ENCODE assay signal across 1 cellular context in genomic region chr12:977163-977562, GRCh38.
TF ChIP-seq lines count a peak whose summit lies in the region.

No MANE protein-coding gene starts in this region.

TF ChIP-seq in GM23338, 12 proteins besides CTCF, POLR2A, EP300 and RAD21 (continued from another document):
- no peak for TF ChIP-seq ZNF462 (CRISPR knock-in tag; IDR thresholded peaks at IDR 0.05)
TF ChIP-seq in GM23338: peak in this region for 0.
